11 cellular contexts compared by ENCODE assay signal in the genomic region with DNA sequence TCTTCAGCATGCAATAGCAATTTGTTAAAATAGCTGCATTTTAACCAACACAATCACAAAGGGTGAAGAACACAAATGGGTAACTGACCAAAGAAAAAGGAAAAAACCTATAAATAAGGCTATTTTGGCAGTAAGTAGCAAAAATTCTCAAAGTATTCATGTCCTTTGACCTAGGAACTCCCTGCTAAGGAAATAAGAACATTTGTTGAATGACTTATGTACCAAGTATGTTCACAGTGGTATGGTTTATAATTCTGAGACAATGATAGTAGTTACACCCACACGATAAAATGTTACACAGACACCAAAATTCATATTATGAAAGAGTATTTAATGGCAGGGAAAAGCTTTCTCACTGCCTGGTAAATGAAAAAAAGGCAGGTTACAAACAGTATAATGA. TPM values are rescaled to one million over a fixed set of nuclear protein-coding genes. Genes with fewer than 3 reads are reported as not detected.
DNase-seq lines count a peak whose midpoint lies in the region; ATAC-seq and TF ChIP-seq lines count a peak whose summit lies in the region.
"Had no signal": no experiment of that assay in that cellular context is flagged by ENCODE, and none has a peak within 500 bp of the region (broad histone marks: within the 10 kb centered on the region; RNA-seq: fewer than 3 reads in every experiment).

No MANE protein-coding gene starts in this region.

- ATAC-seq in left cardiac atrium, result no peak
- no peak for ATAC-seq in upper lobe of left lung (ENCODE audit: low FRiP score in 2 of 2)

- H3K27ac Mint-ChIP-seq in activated T-helper 1 cell treated with anti-CD3 and anti-CD28 coated beads, Interleukin-12 subunit alpha, Interleukin-12 subunit beta, Interleukin-2, Interleukin-4 antibody, amounts not matched to agents 30 ng/mL and 10 ng/mL and 1 ng/mL, durations not matched to agents 14 hours and 24 hours and 36 hours, result peak overlapping the region; percentile 96
- H3K27ac Mint-ChIP-seq in glutamatergic neuron (ENCODE audit: unreplicated experiment), result no peak overlapping the region

- H3K4me1 Mint-ChIP-seq in activated T-helper 1 cell treated with anti-CD3 and anti-CD28 coated beads, Interleukin-12 subunit alpha, Interleukin-12 subunit beta, Interleukin-2, Interleukin-4 antibody, amounts not matched to agents 30 ng/mL and 10 ng/mL and 1 ng/mL, durations not matched to agents 14 hours and 24 hours and 36 hours (ENCODE audit: low read depth), result peaks cover 89% of the 10 kb centered on the region
- H3K4me1 Mint-ChIP-seq in glutamatergic neuron (ENCODE audit: low read depth, unreplicated experiment), result peaks cover 36% of the 10 kb centered on the region

- in situ Hi-C loops in GM23248 (cut with MboI), result no loop called here

- peak overlapping the region; percentile 30 for H3K27ac ChIP-seq in left ventricle myocardium inferior (replicated peaks)
- peak overlapping the region in 3 of 4 donors; percentile 1 to 79 (median 43) for H3K27ac ChIP-seq in upper lobe of left lung
- no peak overlapping the region for H3K27ac ChIP-seq in GM23248

- H3K27me3 ChIP-seq in left ventricle myocardium inferior (ENCODE audit: low read depth) (peaks cover 68% of the 10 kb centered on the region), upper lobe of left lung (no peaks in the 10 kb centered on the region), GM23248 (replicated peaks; ENCODE audit: insufficient read depth) (peaks cover 46% of the 10 kb centered on the region)

- no peaks in the 10 kb centered on the region for H3K79me2 ChIP-seq in GM23248 (ENCODE audit: insufficient read depth)

- no peaks in the 10 kb centered on the region for H3K9me2 ChIP-seq in GM23248 (ENCODE audit: insufficient read depth)

- H3K9ac ChIP-seq in GM23248, result no peak overlapping the region

- peaks cover 18% of the 10 kb centered on the region for H3K36me3 Mint-ChIP-seq in activated T-helper 1 cell treated with anti-CD3 and anti-CD28 coated beads, Interleukin-12 subunit alpha, Interleukin-12 subunit beta, Interleukin-2, Interleukin-4 antibody, amounts not matched to agents 30 ng/mL and 10 ng/mL and 1 ng/mL, durations not matched to agents 14 hours and 24 hours and 36 hours (ENCODE audit: low read depth)
- no peaks in the 10 kb centered on the region for H3K36me3 Mint-ChIP-seq in glutamatergic neuron (ENCODE audit: unreplicated experiment)

- no peaks in the 10 kb centered on the region for H3F3A ChIP-seq in GM23248 (ENCODE audit: insufficient read depth)

- TF ChIP-seq EP300 in upper lobe of left lung (IDR thresholded peaks at IDR 0.05), result no peak

- TF ChIP-seq CTCF in left ventricle myocardium inferior (IDR thresholded peaks at IDR 0.05; ENCODE audit: borderline replicate concordance), result no peak
- no peak for TF ChIP-seq CTCF in upper lobe of left lung (IDR thresholded peaks at IDR 0.05)
- no peak for TF ChIP-seq CTCF in glutamatergic neuron (IDR thresholded peaks at IDR 0.05; ENCODE audit: partially characterized antibody, unreplicated experiment)

- no peak overlapping the region for H3K4me3 ChIP-seq in left ventricle myocardium inferior
- H3K4me3 ChIP-seq in upper lobe of left lung, result no peak overlapping the region
- no peak overlapping the region for H3K4me3 ChIP-seq in GM23248

- intact Hi-C loops in left ventricle myocardium inferior (cut with micrococcal nuclease) (no loop called here), left cardiac atrium (cut with DNase I) (no loop called here)
- intact Hi-C loops in activated T-helper 1 cell treated with anti-CD3 and anti-CD28 coated beads, Interleukin-12 subunit alpha, Interleukin-12 subunit beta, Interleukin-2, Interleukin-4 antibody, amounts not matched to agents 30 ng/mL and 10 ng/mL and 1 ng/mL, durations not matched to agents 14 hours and 24 hours and 36 hours (cut with micrococcal nuclease), result loop anchor here (1.0 kb wide), 2 partner anchors 10 to 45 kb away; no protein-coding TSS in a partner anchor

- 62 to 79% methylated on average over 1 of the region's 1 CpG for WGBS in upper lobe of left lung, 2 donors
- 63 to 83% methylated on average over 1 of the region's 1 CpG for WGBS in GM23248 (ENCODE audit: low coverage in 1 of 2, low lambda C conversion rate in 2 of 2, missing lambda C conversion rate in 2 of 2), 2 experiments

- H3K4me2 ChIP-seq in GM23248 (ENCODE audit: unreplicated experiment), result no peak overlapping the region

- H3K4me3 Mint-ChIP-seq in activated T-helper 1 cell treated with anti-CD3 and anti-CD28 coated beads, Interleukin-12 subunit alpha, Interleukin-12 subunit beta, Interleukin-2, Interleukin-4 antibody, amounts not matched to agents 30 ng/mL and 10 ng/mL and 1 ng/mL, durations not matched to agents 14 hours and 24 hours and 36 hours, result peak overlapping the region; percentile 97
- H3K4me3 Mint-ChIP-seq in glutamatergic neuron (ENCODE audit: unreplicated experiment), result no peak overlapping the region

- no peak for TF ChIP-seq POLR2A in upper lobe of left lung (IDR thresholded peaks at IDR 0.05)

- no peaks in the 10 kb centered on the region for H4K20me1 ChIP-seq in GM23248 (ENCODE audit: insufficient read depth)

- H3K4me1 ChIP-seq in left ventricle myocardium inferior, result peaks cover 45% of the 10 kb centered on the region
- H3K4me1 ChIP-seq in upper lobe of left lung, result peaks cover 62 to 96% (median 78%) of the 10 kb centered on the region in 4 donors
- H3K4me1 ChIP-seq in GM23248 (ENCODE audit: insufficient read depth), result no peaks in the 10 kb centered on the region

- H3K27me3 Mint-ChIP-seq in activated T-helper 1 cell treated with anti-CD3 and anti-CD28 coated beads, Interleukin-12 subunit alpha, Interleukin-12 subunit beta, Interleukin-2, Interleukin-4 antibody, amounts not matched to agents 30 ng/mL and 10 ng/mL and 1 ng/mL, durations not matched to agents 14 hours and 24 hours and 36 hours (ENCODE audit: insufficient read depth), result no peaks in the 10 kb centered on the region
- peaks cover 3% of the 10 kb centered on the region for H3K27me3 Mint-ChIP-seq in glutamatergic neuron (ENCODE audit: unreplicated experiment)

- no peak overlapping the region for H2AFZ ChIP-seq in GM23248

- DNase-seq in left ventricle myocardium inferior (no peak), left cardiac atrium (no peak), iris pigment epithelial cell (ENCODE audit: low read depth) (peak; percentile 47), upper lobe of left lung (no peak), glutamatergic neuron (no peak), occipital lobe (lab: John Stamatoyannopoulos, UW) (no peak), GM23248 (no peak)
- no peak for DNase-seq in activated T-helper 1 cell treated with anti-CD3 and anti-CD28 coated beads, Interleukin-12 subunit alpha, Interleukin-12 subunit beta, Interleukin-2, Interleukin-4 antibody, amounts not matched to agents 30 ng/mL and 10 ng/mL and 1 ng/mL, durations not matched to agents 14 hours and 24 hours and 36 hours (ENCODE audit: low spot score)
- DNase-seq: C1 segment of cervical spinal cord; effector CD8-positive, alpha-beta T cell; NCI-H510A treated with DMSO at 0.1 percent for 48 hours had no signal

- H3K9me3 ChIP-seq in left ventricle myocardium inferior (replicated peaks) (no peaks in the 10 kb centered on the region), upper lobe of left lung (no peaks in the 10 kb centered on the region), GM23248 (ENCODE audit: low read depth) (no peaks in the 10 kb centered on the region)

- no peaks in the 10 kb centered on the region for H3K9me3 Mint-ChIP-seq in activated T-helper 1 cell treated with anti-CD3 and anti-CD28 coated beads, Interleukin-12 subunit alpha, Interleukin-12 subunit beta, Interleukin-2, Interleukin-4 antibody, amounts not matched to agents 30 ng/mL and 10 ng/mL and 1 ng/mL, durations not matched to agents 14 hours and 24 hours and 36 hours
- H3K9me3 Mint-ChIP-seq in glutamatergic neuron (ENCODE audit: unreplicated experiment), result peaks cover 5% of the 10 kb centered on the region

- no peaks in the 10 kb centered on the region for H3K36me3 ChIP-seq in left ventricle myocardium inferior
- no peaks in the 10 kb centered on the region for H3K36me3 ChIP-seq in upper lobe of left lung
- H3K36me3 ChIP-seq in GM23248 (ENCODE audit: low read depth), result no peaks in the 10 kb centered on the region

RNA-seq across cellular contexts. Expression of a gene that starts 16.9 kb away (rescaled TPM):
- 2.8 TPM for total RNA-seq in left ventricle myocardium inferior
- total RNA-seq in left cardiac atrium, result 1 to 10 TPM; 3.5 to 5.0 TPM
- 85.9 and 91.7 TPM in 2 replicates for total RNA-seq in activated T-helper 1 cell treated with anti-CD3 and anti-CD28 coated beads, Interleukin-12 subunit alpha, Interleukin-12 subunit beta, Interleukin-2, Interleukin-4 antibody, amounts not matched to agents 30 ng/mL and 10 ng/mL and 1 ng/mL, durations not matched to agents 14 hours and 24 hours and 36 hours
- 100 to 1,000 TPM in 1 of 6 donors, 10 to 100 TPM in 5; 33.1 to 119 (median 54.5) TPM for total RNA-seq in upper lobe of left lung
- 68.0 TPM for total RNA-seq in glutamatergic neuron (ENCODE audit: unreplicated experiment)
- 14.3 TPM for total RNA-seq in occipital lobe
- total RNA-seq in GM23248 (2014; rRNA removed; shearing (Covaris generic)), result not detected in 2 replicates
- 0.06 TPM in 1 of 2 replicates, not detected in the other for polyA plus RNA-seq in GM23248 (2016; fragmentation: Nextera tagmentation; extraction: Ambion mirVana)
